8 cellular contexts compared by ENCODE assay signal in the genomic region with DNA sequence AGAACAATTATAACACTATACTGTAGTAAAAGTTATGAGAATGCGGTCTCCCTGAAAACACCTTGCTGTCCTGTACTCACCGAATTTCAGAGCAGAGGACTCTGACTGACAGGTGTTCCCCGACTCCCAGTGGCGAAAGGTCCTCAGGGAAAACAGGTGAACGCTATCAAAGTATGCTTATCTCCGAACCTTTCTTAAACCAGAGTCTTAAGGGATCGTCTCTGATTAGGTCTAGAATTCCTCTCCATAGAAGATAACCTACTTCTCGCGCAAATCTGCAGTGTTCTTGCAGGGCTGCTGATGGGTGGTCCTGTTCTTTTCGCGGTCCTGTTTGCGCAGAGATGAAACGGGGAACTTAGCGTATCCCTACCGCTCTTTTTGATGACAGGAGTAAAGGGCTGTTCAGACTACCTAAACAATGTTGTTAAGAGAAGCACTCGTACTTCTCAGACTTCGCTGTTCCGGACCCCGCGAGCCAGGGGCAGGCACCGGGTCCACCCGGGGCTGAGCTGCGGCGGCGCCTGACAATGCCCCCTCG. TPM values are rescaled to one million over a fixed set of nuclear protein-coding genes. Genes with fewer than 3 reads are reported as not detected.
DNase-seq lines count a peak whose midpoint lies in the region; ATAC-seq and TF ChIP-seq lines count a peak whose summit lies in the region.

No MANE protein-coding gene starts in this region.

- 3% methylated on average over 16 of the region's 26 CpGs for whole genome bisulfite sequencing in SK-N-SH (ENCODE audit: low lambda C conversion rate)

- TF ChIP-seq CTCF in Caco-2 (IDR thresholded peaks at IDR 0.05; ENCODE audit: insufficient read depth in 1 of 2, low read depth in 1 of 2, low read length in 1 of 2, severe bottlenecking in 1 of 2, unreplicated experiment in 1 of 2) (no peak), SK-N-SH (IDR thresholded peaks at IDR 0.05) (no peak)

- peaks cover 30% of the 10 kb centered on the region for H4K20me1 ChIP-seq in SK-N-SH (ENCODE audit: insufficient read depth)

- H3K9me3 Mint-ChIP-seq in Caco-2 (ENCODE audit: unreplicated experiment) = no peaks in the 10 kb centered on the region
- no peaks in the 10 kb centered on the region for H3K9me3 Mint-ChIP-seq in effector memory CD8-positive, alpha-beta T cell
- no peaks in the 10 kb centered on the region for H3K9me3 Mint-ChIP-seq in naive B cell

- POLR2A ChIA-PET in Caco-2 (lab: Charles Lee) = no interaction called here
- POLR2A ChIA-PET in SK-N-SH (lab: Yijun Ruan, JAX) = no interaction called here

- H3K4me2 ChIP-seq in SK-N-SH = peak overlapping the region; percentile 74

- H3K4me3 Mint-ChIP-seq in Caco-2 (ENCODE audit: unreplicated experiment) (peak overlapping the region; percentile 96), naive B cell (peak overlapping the region; percentile 82 to 93 (median 88))
- peak overlapping the region; percentile 72 to 83 for H3K4me3 Mint-ChIP-seq in effector memory CD8-positive, alpha-beta T cell

- H3K9me2 ChIP-seq in SK-N-SH = no peaks in the 10 kb centered on the region

- H3K27ac ChIP-seq in SK-N-SH (ENCODE audit: low read depth in 2 of 2, low read length in 1 of 2) = peak overlapping the region; percentile 64 to 90

- H3K36me3 ChIP-seq in Caco-2 (ENCODE audit: control insufficient read depth, insufficient read depth, low read length) (no peaks in the 10 kb centered on the region), SK-N-SH (replicated peaks in 1 of 2; ENCODE audit: control insufficient read depth in 1 of 2, insufficient read depth in 2 of 2, low read length in 1 of 2) (no peaks in the 10 kb centered on the region)

- CTCF ChIA-PET in Caco-2 (lab: Charles Lee) (no interaction called here), SK-N-SH (lab: Yijun Ruan, JAX) (no interaction called here)

- intact Hi-C loops in Caco-2 (cut with micrococcal nuclease; ENCODE audit: unreplicated experiment) = no loop called here

- H3K27ac Mint-ChIP-seq in Caco-2 (ENCODE audit: unreplicated experiment) (peak overlapping the region; percentile 87), naive B cell (peak overlapping the region in 4 of 6 donors; percentile 19 to 74 (median 71))
- H3K27ac Mint-ChIP-seq in effector memory CD8-positive, alpha-beta T cell = peak overlapping the region; percentile 36 to 90

- H3K79me2 ChIP-seq in SK-N-SH (ENCODE audit: insufficient read depth) = peaks cover 68% of the 10 kb centered on the region

- H3K36me3 Mint-ChIP-seq in Caco-2 (ENCODE audit: insufficient read depth, unreplicated experiment) = peaks cover 27% of the 10 kb centered on the region
- peaks cover 16% of the 10 kb centered on the region for H3K36me3 Mint-ChIP-seq in effector memory CD8-positive, alpha-beta T cell (ENCODE audit: insufficient read depth)
- no peaks in the 10 kb centered on the region for H3K36me3 Mint-ChIP-seq in naive B cell

- H3K4me1 ChIP-seq in Caco-2 = peaks cover 42% of the 10 kb centered on the region
- H3K4me1 ChIP-seq in SK-N-SH (ENCODE audit: control insufficient read depth in 1 of 2, insufficient read depth in 2 of 2, low read depth in 1 of 2, low read length in 1 of 2) = peaks cover 17 to 28% of the 10 kb centered on the region in 2 experiments; a peak in 3 of 4 replicates

- peak; percentile 21 for ATAC-seq in GM19043 (IDR thresholded peaks at IDR 0.05; ENCODE audit: low read depth, unreplicated experiment)
- peak; percentile 28 for ATAC-seq in HG03196 (IDR thresholded peaks at IDR 0.05; ENCODE audit: unreplicated experiment)
- ATAC-seq in effector memory CD8-positive, alpha-beta T cell (replicated peaks) = peak; percentile 11
- peak; percentile 4 to 8 for ATAC-seq in naive B cell (ENCODE audit: low read depth in 2 of 2)

- H3K27me3 Mint-ChIP-seq in Caco-2 (ENCODE audit: insufficient read depth, unreplicated experiment) (no peaks in the 10 kb centered on the region), naive B cell (peaks cover 16 to 29% (median 18%) of the 10 kb centered on the region in 3 donors)
- no peaks in the 10 kb centered on the region for H3K27me3 Mint-ChIP-seq in effector memory CD8-positive, alpha-beta T cell

- peak overlapping the region; percentile 79 for H3K9ac ChIP-seq in SK-N-SH

- no peak for TF ChIP-seq RAD21 in SK-N-SH (IDR thresholded peaks at IDR 0.05; ENCODE audit: low read length)

- DNase-seq in Caco-2 = peak; percentile 63 to 66
- no peak for DNase-seq in SK-N-SH
- DNase-seq in effector memory CD8-positive, alpha-beta T cell = peak; percentile 3 to 32 (median 14)
- no peak for DNase-seq in naive B cell
- no peak for DNase-seq in cortex of kidney (lab: John Stamatoyannopoulos, UW)
- DNase-seq in amniotic stem cell (lab: John Stamatoyannopoulos, UW) = no peak

- H3K9me3 ChIP-seq in Caco-2 (no peaks in the 10 kb centered on the region), SK-N-SH (no peaks in the 10 kb centered on the region)

- H3K4me3 ChIP-seq in Caco-2 (ENCODE audit: low read depth, low read length) (peak overlapping the region; percentile 58), SK-N-SH (ENCODE audit: low read depth in 2 of 2, low read length in 1 of 2) (peak overlapping the region; percentile 82 to 85)

- peak overlapping the region; percentile 77 for H2AFZ ChIP-seq in SK-N-SH (ENCODE audit: low read depth)

- H3F3A ChIP-seq in SK-N-SH (replicated peaks; ENCODE audit: insufficient read depth) = peaks cover 39% of the 10 kb centered on the region

- H3K27me3 ChIP-seq in Caco-2 (replicated peaks; ENCODE audit: control insufficient read depth, insufficient read depth, low read length) (no peaks in the 10 kb centered on the region), SK-N-SH (ENCODE audit: insufficient read depth) (no peaks in the 10 kb centered on the region)

- BruUV-seq in Caco-2 (replicated peaks; lab: Mats Ljungman, UMichigan) = no TSS peak

- H3K4me1 Mint-ChIP-seq in Caco-2 (ENCODE audit: low read depth, unreplicated experiment) = peaks cover 47% of the 10 kb centered on the region
- H3K4me1 Mint-ChIP-seq in effector memory CD8-positive, alpha-beta T cell (ENCODE audit: low read depth in 2 of 2) = peaks cover 20 to 28% of the 10 kb centered on the region in 2 donors
- peaks cover 28 to 39% (median 35%) of the 10 kb centered on the region in 3 donors for H3K4me1 Mint-ChIP-seq in naive B cell

- no peak for TF ChIP-seq EP300 in SK-N-SH (IDR thresholded peaks at IDR 0.05; ENCODE audit: borderline replicate concordance in 1 of 2, low read depth in 1 of 2, low read length in 1 of 2)

TF ChIP-seq in SK-N-SH, 30 proteins besides CTCF, POLR2A, EP300 and RAD21:
- no peak for TF ChIP-seq TCF12 (IDR thresholded peaks at IDR 0.05)
- no peak for TF ChIP-seq CHD2 (IDR thresholded peaks at IDR 0.05; ENCODE audit: low read length, partially characterized antibody)
TF ChIP-seq in SK-N-SH: peak in this region for 0.

RNA-seq across cellular contexts. Expression of a gene that starts 1.0 kb away (rescaled TPM):
- 101 TPM in 2 replicates for total RNA-seq in Caco-2 (2022)
- polyA plus RNA-seq in SK-N-SH (2012; rRNA removed) (33.1 and 46.5 TPM in 2 replicates), naive B cell (ENCODE audit: low read depth in 6 of 6) (10 to 100 TPM; 10.5 to 25.6 (median 20.7) TPM)
- 48.6 and 50.5 TPM in 2 replicates for polyA plus RNA-seq in SK-N-SH (2012; cell fraction: cytosol; rRNA removed)
- polyA plus RNA-seq in SK-N-SH (2012; cell fraction: nucleus; rRNA removed) = 17.8 and 52.4 TPM in 2 replicates

Comparison
In these comparisons a context has a peak if more than half of its experiments do, and no peak if none do; other contexts are left out.
1. DNase-seq: peak in Caco-2 (2 of 2) and effector memory CD8-positive, alpha-beta T cell (3 of 3); none in SK-N-SH (single experiment), naive B cell (single experiment), cortex of kidney (single experiment) and amniotic stem cell (single experiment).
2. Peak in every context shown above with its lines, with median percentiles within 50 percentile points of each other: H3K27ac Mint-ChIP-seq, H3K4me3 Mint-ChIP-seq and ATAC-seq.